Comparison of ENCODE assay signal across 1 cellular context in the genomic region with DNA sequence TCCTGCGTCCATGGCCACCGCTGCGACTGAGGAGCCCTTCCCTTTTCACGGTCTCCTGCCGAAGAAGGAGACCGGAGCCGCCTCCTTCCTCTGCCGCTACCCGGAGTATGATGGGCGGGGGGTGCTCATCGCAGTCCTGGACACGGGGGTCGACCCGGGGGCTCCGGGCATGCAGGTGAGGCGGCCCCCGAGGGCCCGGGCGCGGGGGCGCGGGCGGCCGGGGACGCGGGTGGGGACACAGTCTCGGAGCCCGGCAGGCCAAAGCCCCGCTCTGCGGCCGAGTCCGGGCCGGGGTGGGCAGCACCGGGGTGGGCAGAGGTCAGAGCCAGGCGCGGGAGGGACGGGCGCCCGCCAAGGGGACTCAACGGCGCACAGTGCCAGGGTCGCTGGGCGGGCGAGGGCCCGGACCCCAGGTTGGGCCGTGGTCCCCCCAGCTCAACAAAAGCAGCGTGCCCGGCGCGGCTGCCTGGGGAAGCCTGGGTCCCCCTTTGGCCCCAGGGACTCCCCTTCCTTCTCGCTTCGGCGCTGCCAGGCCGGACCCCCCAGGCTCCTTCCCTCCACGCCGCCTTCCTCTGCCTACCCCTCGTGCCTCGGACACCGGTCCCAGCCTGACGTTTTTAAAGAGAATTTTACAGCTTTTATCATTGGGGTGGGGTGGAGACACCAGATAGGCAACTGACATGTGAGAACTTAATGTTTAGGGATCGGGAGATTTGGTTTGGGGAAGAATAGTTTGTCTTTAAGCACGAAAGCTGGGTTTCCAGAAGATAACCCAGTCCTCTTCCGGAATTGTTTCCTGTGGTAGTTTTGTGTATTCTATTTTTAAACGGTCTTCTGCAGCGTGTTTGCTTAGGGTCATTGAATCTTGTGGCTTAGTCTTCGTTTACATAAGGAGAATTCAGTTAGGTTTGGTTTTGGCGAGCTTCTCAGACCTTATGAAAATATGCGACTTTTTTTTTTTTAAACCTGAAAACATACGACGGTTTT.
TF ChIP-seq lines count a peak whose summit lies in the region.

No MANE protein-coding gene starts in this region.

TF ChIP-seq in HepG2, 621 proteins besides CTCF, POLR2A, EP300 and RAD21 (continued from another document):
- TF ChIP-seq MTA1 (CRISPR knock-in tag; IDR thresholded peaks at IDR 0.05; ENCODE audit: borderline replicate concordance) (peak; percentile 84; the same call in 1 of the 2 replicates), ZBTB20 (CRISPR knock-in tag; IDR thresholded peaks at IDR 0.05; ENCODE audit: borderline replicate concordance, low read depth) (0 out of 2 replicates have a peak, but pooled peaks have one; percentile 15), MED8 (CRISPR knock-in tag; IDR thresholded peaks at IDR 0.05; ENCODE audit: insufficient replicate concordance) (peak; percentile 24), ZMAT3 (CRISPR knock-in tag; conservative IDR thresholded peaks at IDR 0.05) (peak; percentile 66; the same call in 1 of the 2 replicates), ZFX (CRISPR knock-in tag; IDR thresholded peaks at IDR 0.05; ENCODE audit: low read depth) (peak; percentile 68; the same call in 1 of the 2 replicates), SIX1 (CRISPR knock-in tag; IDR thresholded peaks at IDR 0.05; ENCODE audit: borderline replicate concordance) (no peak), TGIF2 (CRISPR knock-in tag; IDR thresholded peaks at IDR 0.05) (no peak), RNF2 (conservative IDR thresholded peaks at IDR 0.05; ENCODE audit: low read depth) (no peak), MED1 (CRISPR knock-in tag; IDR thresholded peaks at IDR 0.05) (no peak; the same call in 1 of the 2 replicates), ZNF776 (CRISPR knock-in tag; IDR thresholded peaks at IDR 0.05) (peak; percentile 76; the same call in 1 of the 2 replicates)
- TF ChIP-seq, protein P1, sequence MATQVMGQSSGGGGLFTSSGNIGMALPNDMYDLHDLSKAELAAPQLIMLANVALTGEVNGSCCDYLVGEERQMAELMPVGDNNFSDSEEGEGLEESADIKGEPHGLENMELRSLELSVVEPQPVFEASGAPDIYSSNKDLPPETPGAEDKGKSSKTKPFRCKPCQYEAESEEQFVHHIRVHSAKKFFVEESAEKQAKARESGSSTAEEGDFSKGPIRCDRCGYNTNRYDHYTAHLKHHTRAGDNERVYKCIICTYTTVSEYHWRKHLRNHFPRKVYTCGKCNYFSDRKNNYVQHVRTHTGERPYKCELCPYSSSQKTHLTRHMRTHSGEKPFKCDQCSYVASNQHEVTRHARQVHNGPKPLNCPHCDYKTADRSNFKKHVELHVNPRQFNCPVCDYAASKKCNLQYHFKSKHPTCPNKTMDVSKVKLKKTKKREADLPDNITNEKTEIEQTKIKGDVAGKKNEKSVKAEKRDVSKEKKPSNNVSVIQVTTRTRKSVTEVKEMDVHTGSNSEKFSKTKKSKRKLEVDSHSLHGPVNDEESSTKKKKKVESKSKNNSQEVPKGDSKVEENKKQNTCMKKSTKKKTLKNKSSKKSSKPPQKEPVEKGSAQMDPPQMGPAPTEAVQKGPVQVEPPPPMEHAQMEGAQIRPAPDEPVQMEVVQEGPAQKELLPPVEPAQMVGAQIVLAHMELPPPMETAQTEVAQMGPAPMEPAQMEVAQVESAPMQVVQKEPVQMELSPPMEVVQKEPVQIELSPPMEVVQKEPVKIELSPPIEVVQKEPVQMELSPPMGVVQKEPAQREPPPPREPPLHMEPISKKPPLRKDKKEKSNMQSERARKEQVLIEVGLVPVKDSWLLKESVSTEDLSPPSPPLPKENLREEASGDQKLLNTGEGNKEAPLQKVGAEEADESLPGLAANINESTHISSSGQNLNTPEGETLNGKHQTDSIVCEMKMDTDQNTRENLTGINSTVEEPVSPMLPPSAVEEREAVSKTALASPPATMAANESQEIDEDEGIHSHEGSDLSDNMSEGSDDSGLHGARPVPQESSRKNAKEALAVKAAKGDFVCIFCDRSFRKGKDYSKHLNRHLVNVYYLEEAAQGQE (IDR thresholded peaks at IDR 0.05; ENCODE audit: borderline replicate concordance in 1 of 2, low read depth in 1 of 2, low read length in 2 of 2) = peak in 1 of 2 experiments; percentile 55; a peak in 1 of 4 replicates
